In the genomic region with DNA sequence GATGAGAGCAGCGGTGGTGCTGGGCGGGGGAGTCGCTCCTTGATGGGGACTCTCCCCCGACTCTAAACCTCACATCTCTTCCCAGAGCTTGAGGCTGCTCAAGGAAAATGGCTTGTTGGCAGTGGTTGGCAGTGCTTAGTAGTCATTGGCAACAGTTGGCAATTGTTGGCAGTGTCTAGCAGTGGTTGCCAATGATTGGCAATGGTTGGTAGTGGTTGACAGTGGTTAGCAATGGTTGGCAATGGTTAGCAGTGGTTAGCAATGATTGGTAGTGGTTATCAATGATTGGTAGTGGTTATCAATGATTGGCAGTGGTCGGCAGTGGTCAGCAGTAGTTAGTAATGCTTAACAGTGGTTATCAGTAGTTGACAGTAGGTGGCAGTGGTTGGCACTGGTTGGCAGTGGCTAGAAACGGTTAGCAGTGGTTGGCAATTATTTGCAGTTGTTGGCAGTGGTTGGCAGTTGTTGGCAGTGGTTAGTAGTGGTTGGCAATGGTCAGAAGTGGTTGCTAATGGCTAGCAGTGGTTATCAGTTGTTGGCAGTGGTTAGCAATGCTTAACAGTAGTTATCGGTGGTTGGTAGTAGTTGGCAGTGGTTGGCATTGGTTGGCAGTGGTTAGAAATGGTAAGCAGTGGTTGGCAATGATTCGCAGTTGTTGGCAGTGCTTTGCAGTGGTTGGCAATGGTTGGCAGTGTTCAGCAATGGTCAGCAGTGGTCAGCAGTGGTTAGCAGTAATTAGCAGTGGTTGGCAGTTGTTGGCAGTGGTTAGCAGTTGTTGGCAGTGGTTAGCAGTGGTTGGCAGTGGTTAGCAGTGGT, we compare ENCODE assay signal across 1 cellular context.
TF ChIP-seq lines count a peak whose summit lies in the region.

No MANE protein-coding gene starts in this region.

TF ChIP-seq in IMR-90, 13 proteins besides CTCF, POLR2A, EP300 and RAD21:
- TF ChIP-seq, protein P1, sequence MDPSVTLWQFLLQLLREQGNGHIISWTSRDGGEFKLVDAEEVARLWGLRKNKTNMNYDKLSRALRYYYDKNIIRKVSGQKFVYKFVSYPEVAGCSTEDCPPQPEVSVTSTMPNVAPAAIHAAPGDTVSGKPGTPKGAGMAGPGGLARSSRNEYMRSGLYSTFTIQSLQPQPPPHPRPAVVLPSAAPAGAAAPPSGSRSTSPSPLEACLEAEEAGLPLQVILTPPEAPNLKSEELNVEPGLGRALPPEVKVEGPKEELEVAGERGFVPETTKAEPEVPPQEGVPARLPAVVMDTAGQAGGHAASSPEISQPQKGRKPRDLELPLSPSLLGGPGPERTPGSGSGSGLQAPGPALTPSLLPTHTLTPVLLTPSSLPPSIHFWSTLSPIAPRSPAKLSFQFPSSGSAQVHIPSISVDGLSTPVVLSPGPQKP (IDR thresholded peaks at IDR 0.05; ENCODE audit: borderline replicate concordance, low read depth, low read length): no peak
- TF ChIP-seq SMC3 (IDR thresholded peaks at IDR 0.05; ENCODE audit: low read depth, low read length): no peak
- TF ChIP-seq, protein P2, sequence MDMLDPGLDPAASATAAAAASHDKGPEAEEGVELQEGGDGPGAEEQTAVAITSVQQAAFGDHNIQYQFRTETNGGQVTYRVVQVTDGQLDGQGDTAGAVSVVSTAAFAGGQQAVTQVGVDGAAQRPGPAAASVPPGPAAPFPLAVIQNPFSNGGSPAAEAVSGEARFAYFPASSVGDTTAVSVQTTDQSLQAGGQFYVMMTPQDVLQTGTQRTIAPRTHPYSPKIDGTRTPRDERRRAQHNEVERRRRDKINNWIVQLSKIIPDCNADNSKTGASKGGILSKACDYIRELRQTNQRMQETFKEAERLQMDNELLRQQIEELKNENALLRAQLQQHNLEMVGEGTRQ (IDR thresholded peaks at IDR 0.05; ENCODE audit: low read depth, low read length): no peak
- TF ChIP-seq FOS (IDR thresholded peaks at IDR 0.05; ENCODE audit: low read depth, low read length): no peak
- TF ChIP-seq MAZ (IDR thresholded peaks at IDR 0.05; ENCODE audit: borderline replicate concordance, low read depth, low read length): no peak
